ENCODE assay signal across 2 cellular contexts in the genomic region with DNA sequence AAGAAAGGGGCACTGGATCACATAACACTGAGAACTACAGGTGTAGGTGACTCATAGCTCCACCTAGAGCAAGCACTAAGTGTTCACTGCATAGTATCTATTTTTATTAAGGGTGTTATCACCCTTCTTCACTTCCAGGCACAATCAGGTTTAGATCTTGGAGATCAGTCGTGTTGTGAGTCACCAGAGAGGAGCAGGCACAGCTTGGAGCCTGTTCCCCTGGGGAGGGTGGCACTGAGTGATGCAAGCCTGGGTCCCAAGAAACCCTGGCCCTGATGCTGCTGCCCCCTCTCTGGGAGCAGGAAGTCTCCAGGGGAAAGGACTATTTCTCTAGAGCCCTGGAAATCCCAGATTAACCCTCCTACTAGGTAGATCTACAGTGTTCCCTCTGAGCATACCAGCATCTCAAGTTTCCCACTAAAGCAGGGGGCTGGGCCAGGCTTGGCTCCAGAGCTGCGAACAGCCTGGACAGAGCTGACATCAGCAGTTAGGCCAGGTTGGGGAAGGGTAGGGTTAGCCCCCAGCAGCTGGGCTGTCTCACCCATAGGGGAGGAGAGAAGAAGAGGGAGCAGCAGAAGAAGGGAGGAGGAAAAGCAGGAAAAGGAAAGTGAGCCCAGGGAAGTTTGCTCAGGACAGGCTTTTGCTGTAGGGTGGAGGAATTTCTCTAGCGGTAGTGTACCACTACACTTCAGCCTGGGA.
TF ChIP-seq lines count a peak whose summit lies in the region.

No MANE protein-coding gene starts in this region.

TF ChIP-seq in A549, 52 proteins besides CTCF, POLR2A, EP300 and RAD21:
- no peak for TF ChIP-seq CBX8 (IDR thresholded peaks at IDR 0.05)
- peak; percentile 41 for TF ChIP-seq MAFK (IDR thresholded peaks at IDR 0.05; ENCODE audit: partially characterized antibody)

TF ChIP-seq in IMR-90, 13 proteins besides CTCF, POLR2A, EP300 and RAD21:
- TF ChIP-seq NFE2L2 (IDR thresholded peaks at IDR 0.05; ENCODE audit: low read depth, low read length) (no peak), CEBPB (IDR thresholded peaks at IDR 0.05; ENCODE audit: low read depth, low read length) (peak; percentile 56)
TF ChIP-seq in IMR-90: peak in this region for 1.
